18 cellular contexts compared by ENCODE assay signal in genomic region chr16:11500720-11501346, GRCh38.
A peak's percentile ranks its signal among the peaks of the same experiment; 100 is the strongest.
DNase-seq lines count a peak whose midpoint lies in the region; ATAC-seq, FAIRE-seq and TF ChIP-seq lines count a peak whose summit lies in the region.
"Had no signal": no experiment of that assay in that cellular context is flagged by ENCODE, and none has a peak within 500 bp of the region (broad histone marks: within the 10 kb centered on the region; RNA-seq: fewer than 3 reads in every experiment).

No MANE protein-coding gene starts in this region.

- H3K9me3 ChIP-seq in HepG2 (ENCODE audit: low read length) (no peaks in the 10 kb centered on the region), right lobe of liver (no peaks in the 10 kb centered on the region), iPS-18a (ENCODE audit: control insufficient read depth, low read depth, low read length) (no peaks in the 10 kb centered on the region)
- H3K9me3 ChIP-seq: A549, SJSA1 had no signal

- no peak overlapping the region for H3K4me3 ChIP-seq in HepG2 (replicated peaks in 1 of 3; ENCODE audit: insufficient read depth in 1 of 3, low read depth in 2 of 3, low read length in 3 of 3)
- H3K4me3 ChIP-seq in right lobe of liver = no peak overlapping the region
- H3K4me3 ChIP-seq in iPS-18a (ENCODE audit: low read length) = peak overlapping the region; percentile 18
- H3K4me3 ChIP-seq: A549, PC-9, SJSA1 had no signal

- POLR2A ChIA-PET in HepG2 (lab: Yijun Ruan, JAX) = no interaction called here

- peaks cover 24% of the 10 kb centered on the region for H3K4me1 ChIP-seq in HepG2 (ENCODE audit: insufficient read depth, low read length)
- H3K4me1 ChIP-seq in right lobe of liver = peaks cover 0 to 20% (median 7%) of the 10 kb centered on the region in 4 donors
- H3K4me1 ChIP-seq in iPS-18a (ENCODE audit: control insufficient read depth, low read depth, low read length) = peaks cover 31% of the 10 kb centered on the region

- TF ChIP-seq RAD21 in HepG2 (CRISPR knock-in tag; IDR thresholded peaks at IDR 0.05) = no peak

- DNase-seq in HepG2 (ENCODE audit: low spot score) (no peak), right lobe of liver (no peak), KBM-7 (peak; percentile 29), Right ventricle myocardium inferior (ENCODE audit: missing footprints) (no peak), NCI-H2107 (lab: John Stamatoyannopoulos, UW) (no peak)
- DNase-seq: COR-L47, DMS79, NCI-H1436, NCI-H2029, NCI-H2171 treated with DMSO at 0.1 percent for 48 hours, NCI-H446 treated with DMSO at 0.1 percent for 48 hours, NCI-H748 treated with DMSO at 0.1 percent for 48 hours, PC-9 had no signal

- H3K27ac ChIP-seq in HepG2 (ENCODE audit: extremely low read length, insufficient read depth, low read length) = no peak overlapping the region
- no peak overlapping the region for H3K27ac ChIP-seq in right lobe of liver
- no peak overlapping the region for H3K27ac ChIP-seq in iPS-18a (ENCODE audit: low read length)
- H3K27ac ChIP-seq: PC-9, SJSA1 had no signal

- no peak overlapping the region for H2AFZ ChIP-seq in HepG2 (ENCODE audit: low read length)
- H2AFZ ChIP-seq: PC-9 had no signal

- TF ChIP-seq CTCF in HepG2 (CRISPR knock-in tag; IDR thresholded peaks at IDR 0.05) = no peak
- TF ChIP-seq CTCF in right lobe of liver (IDR thresholded peaks at IDR 0.05) = no peak

- CTCF ChIA-PET in HepG2 (lab: Yijun Ruan, JAX; ENCODE audit: low intra/inter-chr PET ratio, low total read pairs) = no interaction called here

- H3K36me3 ChIP-seq in HepG2 (replicated peaks in 1 of 2; ENCODE audit: control insufficient read depth in 1 of 2, insufficient read depth in 2 of 2, low read length in 2 of 2) (no peaks in the 10 kb centered on the region), right lobe of liver (no peaks in the 10 kb centered on the region), iPS-18a (ENCODE audit: control insufficient read depth, low read depth, low read length) (no peaks in the 10 kb centered on the region)
- H3K36me3 ChIP-seq: SJSA1 had no signal

- no peak overlapping the region for H3K9ac ChIP-seq in HepG2 (ENCODE audit: insufficient read depth, low read depth, low read length)
- H3K9ac ChIP-seq in iPS-18a (ENCODE audit: low read length) = no peak overlapping the region

- intact Hi-C loops in HepG2 (cut with micrococcal nuclease; ENCODE audit: unreplicated experiment) = no loop called here
- intact Hi-C loops in right lobe of liver (cut with DNase I) = no loop called here
- intact Hi-C loops in Right ventricle myocardium inferior (cut with DNase I) = no loop called here

- H3K79me2 ChIP-seq in HepG2 (ENCODE audit: insufficient read depth, low read length) = no peaks in the 10 kb centered on the region

- no peak for FAIRE-seq in HepG2 (lab: Jason Lieb, UNC)
- FAIRE-seq: A549 had no signal

- BruUV-seq in HepG2 (replicated peaks; lab: Mats Ljungman, UMichigan) = no TSS peak

- TF ChIP-seq POLR2A in HepG2 (IDR thresholded peaks at IDR 0.05; ENCODE audit: insufficient read depth in 1 of 2, low read depth in 2 of 2, low read length in 2 of 2) (no peak), right lobe of liver (IDR thresholded peaks at IDR 0.05) (no peak)

- H4K20me1 ChIP-seq in HepG2 (ENCODE audit: insufficient read depth, low read length) = no peaks in the 10 kb centered on the region

- WGBS in HepG2 (ENCODE audit: low lambda C conversion rate) = 27% methylated on average over 20 of the region's 23 CpGs
- WGBS in right lobe of liver (ENCODE audit: insufficient coverage, low coverage, low lambda C conversion rate, missing lambda C conversion rate) = 60% methylated on average over 3 of the region's 23 CpGs

- H3K4me2 ChIP-seq in HepG2 (ENCODE audit: low read depth, low read length) = no peak overlapping the region
- H3K4me2 ChIP-seq: A549, PC-9 had no signal

- TF ChIP-seq EP300 in HepG2 (IDR thresholded peaks at IDR 0.05; ENCODE audit: low read depth in 2 of 2, low read length in 2 of 2) (no peak), HepG2 (CRISPR knock-in tag; IDR thresholded peaks at IDR 0.05; ENCODE audit: borderline replicate concordance) (no peak)

- in situ Hi-C loops in HepG2 (cut with HindIII; ENCODE audit: extremely low pct_ligation_motif_present, low pct_unique_long_range_greater_than_20kb) = loop anchor here (25.0 kb wide), 1 partner anchor 89 kb away; no protein-coding TSS in a partner anchor
- in situ Hi-C loops in KBM-7 (cut with MboI; ENCODE audit: low pct_unique_long_range_greater_than_20kb, low sequenced_read_pairs) = loop anchor here (25.0 kb wide), 1 partner anchor 539 kb away; no protein-coding TSS in a partner anchor

- ATAC-seq in HepG2 (no peak), right lobe of liver (no peak), GM19023 (IDR thresholded peaks at IDR 0.05; ENCODE audit: unreplicated experiment) (no peak), Right ventricle myocardium inferior (no peak), HG02970 (IDR thresholded peaks at IDR 0.05; ENCODE audit: low FRiP score, unreplicated experiment) (no peak)
- ATAC-seq: A549 had no signal

- H3K27me3 ChIP-seq in HepG2 (ENCODE audit: control insufficient read depth in 1 of 2, insufficient read depth in 2 of 2, low read length in 2 of 2) (no peaks in the 10 kb centered on the region; a peak in 1 of 5 replicates), right lobe of liver (no peaks in the 10 kb centered on the region), iPS-18a (ENCODE audit: control insufficient read depth, insufficient read depth, low read length) (no peaks in the 10 kb centered on the region)
- H3K27me3 ChIP-seq: SJSA1 had no signal

TF ChIP-seq in HepG2, 621 proteins besides CTCF, POLR2A, EP300 and RAD21:
- TF ChIP-seq TCF7 (IDR thresholded peaks at IDR 0.05; ENCODE audit: low read depth) (no peak), ZNF768 (CRISPR knock-in tag; IDR thresholded peaks at IDR 0.05) (0 out of 2 replicates have a peak, but pooled peaks have one; percentile 20)
